Comparison of ENCODE assay signal across 17 cellular contexts in the genomic region with DNA sequence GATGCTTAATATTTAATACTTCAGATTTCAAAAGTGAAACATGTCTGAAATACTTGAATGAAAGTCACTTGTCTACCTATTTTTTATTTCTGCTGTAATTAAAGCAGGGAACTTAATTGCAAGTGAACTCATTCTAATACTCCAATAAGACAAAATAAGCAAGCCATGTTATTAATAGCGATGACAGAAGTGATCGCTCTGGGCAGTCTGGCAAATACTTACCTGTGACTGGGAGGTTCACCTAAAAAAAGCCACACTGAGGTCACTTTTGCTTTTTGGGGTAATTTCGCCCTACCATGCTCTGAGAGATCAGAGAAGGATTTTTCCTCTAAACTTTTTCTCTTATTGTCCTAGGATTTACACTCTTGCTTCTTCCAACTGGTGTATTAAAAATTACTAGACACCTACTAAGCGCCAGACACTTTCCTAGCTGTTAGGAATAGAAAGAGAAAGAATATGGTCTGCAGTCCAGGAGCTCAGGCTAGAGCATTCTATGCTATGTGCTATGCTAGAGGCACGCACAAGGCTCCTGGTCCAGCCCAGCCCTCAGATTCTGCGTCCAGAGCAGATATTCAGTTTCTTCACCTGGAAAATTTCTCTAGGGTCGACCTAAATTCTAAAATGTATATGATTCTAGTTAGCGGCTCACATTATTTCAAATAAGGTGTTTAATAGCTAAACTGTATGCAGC.
"Had no signal": no experiment of that assay in that cellular context is flagged by ENCODE, and none has a peak within 500 bp of the region (broad histone marks: within the 10 kb centered on the region; RNA-seq: fewer than 3 reads in every experiment).

No MANE protein-coding gene starts in this region.

- DNase-seq: erythroblast; foreskin keratinocyte; hypothalamus; kidney glomerular epithelial cell; lower lobe of right lung; natural killer cell; right lobe of liver; spleen; stimulated activated CD4-positive, alpha-beta T cell treated with anti-CD3 and anti-CD28 coated beads, Interleukin-15, amount 100 ng/mL, for 24 hours; stimulated activated CD4-positive, alpha-beta T cell treated with anti-CD3 and anti-CD28 coated beads, Interleukin-2, amount 100 ng/mL, for 24 hours; stimulated activated CD4-positive, alpha-beta T cell treated with anti-CD3 and anti-CD28 coated beads, Interleukin-4, amount 100 ng/mL, for 4 hours; stimulated activated naive B cell treated with anti-CD40 and anti-IgM and Interleukin-4, amounts not matched to agents 10 μg/mL and 1 μg/mL and 100 μg/mL, for 72 hours; stimulated activated naive CD8-positive, alpha-beta T cell treated with anti-CD3 and anti-CD28 coated beads, Interleukin-15, amount 100 ng/mL, for 72 hours; testis had no signal

- H3K9me3 ChIP-seq: lower lobe of right lung, right lobe of liver, spleen, testis, tibial nerve had no signal

- ATAC-seq: foreskin keratinocyte; left lobe of liver; lower lobe of right lung; natural killer cell; right lobe of liver; stimulated activated naive B cell treated with anti-CD40 and anti-IgM and Interleukin-4, amounts not matched to agents 10 μg/mL and 1 μg/mL and 100 μg/mL, for 72 hours; stimulated activated naive CD8-positive, alpha-beta T cell treated with anti-CD3 and anti-CD28 coated beads, Interleukin-15, amount 100 ng/mL, for 72 hours had no signal

- FAIRE-seq: colon had no signal

- H3K27me3 ChIP-seq: foreskin keratinocyte, right lobe of liver, spleen, testis, tibial nerve had no signal

- H3K4me3 ChIP-seq: lower lobe of right lung, right lobe of liver, spleen, testis, tibial nerve had no signal

- H3K4me1 ChIP-seq: lower lobe of right lung, right lobe of liver, spleen, testis, tibial nerve had no signal

- H3K36me3 ChIP-seq: lower lobe of right lung, right lobe of liver, spleen, tibial nerve had no signal

- H3K27ac ChIP-seq: foreskin keratinocyte, lower lobe of right lung, right lobe of liver, spleen, testis, tibial nerve had no signal
